In the genomic region with DNA sequence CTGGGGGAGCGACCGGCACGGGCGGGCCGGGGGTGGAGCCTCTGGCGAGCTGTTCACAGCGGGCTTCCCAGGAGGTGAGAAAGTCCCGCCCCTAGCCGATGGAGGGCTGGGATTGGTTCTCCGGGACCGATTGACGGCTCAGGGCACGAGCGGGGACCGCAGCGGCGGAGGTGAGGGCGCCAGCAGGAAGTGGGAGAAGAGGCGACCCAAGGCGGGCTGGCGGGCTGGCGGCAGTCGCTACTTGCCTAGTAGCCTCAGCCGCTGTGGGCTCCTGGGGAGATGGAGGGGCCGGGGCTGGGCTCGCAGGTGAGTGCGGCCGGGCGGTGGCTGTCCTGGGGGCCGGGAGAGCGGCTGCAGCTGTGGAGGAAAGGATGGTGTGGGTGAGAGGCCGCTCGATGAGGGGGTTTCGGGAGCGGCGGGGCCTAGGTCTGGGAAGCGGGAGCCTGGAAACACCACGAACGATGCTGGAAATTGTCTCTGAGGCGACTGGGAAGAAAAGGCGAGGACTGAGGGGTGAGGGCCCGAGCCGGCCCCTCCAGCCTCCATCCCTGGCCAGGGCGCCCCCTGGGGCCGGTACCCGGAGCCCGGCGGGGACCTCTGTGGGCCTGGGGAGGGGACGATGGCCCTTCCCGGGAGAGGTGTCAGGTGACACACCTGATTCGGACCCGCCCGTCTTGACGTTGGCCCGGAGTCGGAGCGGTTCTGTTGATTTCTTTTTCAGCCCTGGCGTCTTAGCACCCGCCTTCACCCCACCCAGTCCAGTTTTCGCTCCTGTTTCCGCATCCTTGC, we compare ENCODE assay signal across 1 cellular context.
A peak's percentile ranks its signal among the peaks of the same experiment; 100 is the strongest.
TF ChIP-seq lines count a peak whose summit lies in the region.

A gene with protein sequence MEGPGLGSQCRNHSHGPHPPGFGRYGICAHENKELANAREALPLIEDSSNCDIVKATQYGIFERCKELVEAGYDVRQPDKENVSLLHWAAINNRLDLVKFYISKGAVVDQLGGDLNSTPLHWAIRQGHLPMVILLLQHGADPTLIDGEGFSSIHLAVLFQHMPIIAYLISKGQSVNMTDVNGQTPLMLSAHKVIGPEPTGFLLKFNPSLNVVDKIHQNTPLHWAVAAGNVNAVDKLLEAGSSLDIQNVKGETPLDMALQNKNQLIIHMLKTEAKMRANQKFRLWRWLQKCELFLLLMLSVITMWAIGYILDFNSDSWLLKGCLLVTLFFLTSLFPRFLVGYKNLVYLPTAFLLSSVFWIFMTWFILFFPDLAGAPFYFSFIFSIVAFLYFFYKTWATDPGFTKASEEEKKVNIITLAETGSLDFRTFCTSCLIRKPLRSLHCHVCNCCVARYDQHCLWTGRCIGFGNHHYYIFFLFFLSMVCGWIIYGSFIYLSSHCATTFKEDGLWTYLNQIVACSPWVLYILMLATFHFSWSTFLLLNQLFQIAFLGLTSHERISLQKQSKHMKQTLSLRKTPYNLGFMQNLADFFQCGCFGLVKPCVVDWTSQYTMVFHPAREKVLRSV (plus strand): TSS at position 198 of the 789 bp plus-strand sequence. CDS start 82 bp downstream, at position 280.

TF ChIP-seq in HepG2, 621 proteins besides CTCF, POLR2A, EP300 and RAD21 (continued from another document and continues in another):
- TF ChIP-seq, protein P1, sequence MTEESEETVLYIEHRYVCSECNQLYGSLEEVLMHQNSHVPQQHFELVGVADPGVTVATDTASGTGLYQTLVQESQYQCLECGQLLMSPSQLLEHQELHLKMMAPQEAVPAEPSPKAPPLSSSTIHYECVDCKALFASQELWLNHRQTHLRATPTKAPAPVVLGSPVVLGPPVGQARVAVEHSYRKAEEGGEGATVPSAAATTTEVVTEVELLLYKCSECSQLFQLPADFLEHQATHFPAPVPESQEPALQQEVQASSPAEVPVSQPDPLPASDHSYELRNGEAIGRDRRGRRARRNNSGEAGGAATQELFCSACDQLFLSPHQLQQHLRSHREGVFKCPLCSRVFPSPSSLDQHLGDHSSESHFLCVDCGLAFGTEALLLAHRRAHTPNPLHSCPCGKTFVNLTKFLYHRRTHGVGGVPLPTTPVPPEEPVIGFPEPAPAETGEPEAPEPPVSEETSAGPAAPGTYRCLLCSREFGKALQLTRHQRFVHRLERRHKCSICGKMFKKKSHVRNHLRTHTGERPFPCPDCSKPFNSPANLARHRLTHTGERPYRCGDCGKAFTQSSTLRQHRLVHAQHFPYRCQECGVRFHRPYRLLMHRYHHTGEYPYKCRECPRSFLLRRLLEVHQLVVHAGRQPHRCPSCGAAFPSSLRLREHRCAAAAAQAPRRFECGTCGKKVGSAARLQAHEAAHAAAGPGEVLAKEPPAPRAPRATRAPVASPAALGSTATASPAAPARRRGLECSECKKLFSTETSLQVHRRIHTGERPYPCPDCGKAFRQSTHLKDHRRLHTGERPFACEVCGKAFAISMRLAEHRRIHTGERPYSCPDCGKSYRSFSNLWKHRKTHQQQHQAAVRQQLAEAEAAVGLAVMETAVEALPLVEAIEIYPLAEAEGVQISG (CRISPR knock-in tag; IDR thresholded peaks at IDR 0.05), result peak; percentile 32; the same call in 1 of the 2 replicates
- TF ChIP-seq, protein P2, sequence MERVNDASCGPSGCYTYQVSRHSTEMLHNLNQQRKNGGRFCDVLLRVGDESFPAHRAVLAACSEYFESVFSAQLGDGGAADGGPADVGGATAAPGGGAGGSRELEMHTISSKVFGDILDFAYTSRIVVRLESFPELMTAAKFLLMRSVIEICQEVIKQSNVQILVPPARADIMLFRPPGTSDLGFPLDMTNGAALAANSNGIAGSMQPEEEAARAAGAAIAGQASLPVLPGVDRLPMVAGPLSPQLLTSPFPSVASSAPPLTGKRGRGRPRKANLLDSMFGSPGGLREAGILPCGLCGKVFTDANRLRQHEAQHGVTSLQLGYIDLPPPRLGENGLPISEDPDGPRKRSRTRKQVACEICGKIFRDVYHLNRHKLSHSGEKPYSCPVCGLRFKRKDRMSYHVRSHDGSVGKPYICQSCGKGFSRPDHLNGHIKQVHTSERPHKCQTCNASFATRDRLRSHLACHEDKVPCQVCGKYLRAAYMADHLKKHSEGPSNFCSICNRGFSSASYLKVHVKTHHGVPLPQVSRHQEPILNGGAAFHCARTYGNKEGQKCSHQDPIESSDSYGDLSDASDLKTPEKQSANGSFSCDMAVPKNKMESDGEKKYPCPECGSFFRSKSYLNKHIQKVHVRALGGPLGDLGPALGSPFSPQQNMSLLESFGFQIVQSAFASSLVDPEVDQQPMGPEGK (CRISPR knock-in tag; IDR thresholded peaks at IDR 0.05), result peak; percentile 49
- TF ChIP-seq NONO (IDR thresholded peaks at IDR 0.05) (no peak), NONO (CRISPR knock-in tag; conservative IDR thresholded peaks at IDR 0.05) (0 out of 2 replicates have a peak, but pooled peaks have one; percentile 16), ASH2L (IDR thresholded peaks at IDR 0.05; ENCODE audit: insufficient read length, low read depth, low read length) (peak; percentile 28), GABPB1 (CRISPR knock-in tag; IDR thresholded peaks at IDR 0.05) (peak; percentile 90), RBFOX2 (IDR thresholded peaks at IDR 0.05; ENCODE audit: low read depth, low read length) (peak; percentile 80), ZNF766 (CRISPR knock-in tag; IDR thresholded peaks at IDR 0.05; ENCODE audit: borderline replicate concordance) (0 out of 2 replicates have a peak, but pooled peaks have one; percentile 53), KAT7 (CRISPR knock-in tag; IDR thresholded peaks at IDR 0.05; ENCODE audit: borderline replicate concordance) (no peak), CCDC6 (CRISPR knock-in tag; IDR thresholded peaks at IDR 0.05) (0 out of 2 replicates have a peak, but pooled peaks have one; percentile 42), RFXAP (CRISPR knock-in tag; IDR thresholded peaks at IDR 0.05; ENCODE audit: borderline replicate concordance) (peak; percentile 22; the same call in 1 of the 2 replicates), PTBP1 (IDR thresholded peaks at IDR 0.05; ENCODE audit: low read depth, low read length, poor library complexity, severe bottlenecking) (no peak), ZNF775 (CRISPR knock-in tag; IDR thresholded peaks at IDR 0.05; ENCODE audit: borderline replicate concordance) (no peak), ZNF253 (CRISPR knock-in tag; IDR thresholded peaks at IDR 0.05; ENCODE audit: borderline replicate concordance) (0 out of 2 replicates have a peak, but pooled peaks have one; percentile 58), DMAP1 (CRISPR knock-in tag; IDR thresholded peaks at IDR 0.05) (peak; percentile 34; the same call in 1 of the 2 replicates), SP4 (CRISPR knock-in tag; IDR thresholded peaks at IDR 0.05) (peak; percentile 56; the same call in 1 of the 2 replicates), ZNF589 (CRISPR knock-in tag; conservative IDR thresholded peaks at IDR 0.05) (no peak), TAF1 (CRISPR knock-in tag; IDR thresholded peaks at IDR 0.05) (peak; percentile 72), YEATS4 (CRISPR knock-in tag; IDR thresholded peaks at IDR 0.05; ENCODE audit: borderline replicate concordance) (peak; percentile 62), ZNF558 (CRISPR knock-in tag; IDR thresholded peaks at IDR 0.05; ENCODE audit: borderline replicate concordance) (no peak), RBM39 (IDR thresholded peaks at IDR 0.05; ENCODE audit: low read depth, low read length, poor library complexity, severe bottlenecking) (peak; percentile 54), PCBP1 (IDR thresholded peaks at IDR 0.05; ENCODE audit: borderline replicate concordance, low read depth, low read length) (0 out of 2 replicates have a peak, but pooled peaks have one; percentile 24), ZFP36L1 (CRISPR knock-in tag; IDR thresholded peaks at IDR 0.05) (0 out of 2 replicates have a peak, but pooled peaks have one; percentile 40), ZBTB3 (CRISPR knock-in tag; IDR thresholded peaks at IDR 0.05; ENCODE audit: borderline replicate concordance, low read depth) (no peak), NFYC (CRISPR knock-in tag; IDR thresholded peaks at IDR 0.05) (peak; percentile 91), MAZ (IDR thresholded peaks at IDR 0.05; ENCODE audit: borderline replicate concordance, low read depth, low read length) (no peak), MAZ (CRISPR knock-in tag; IDR thresholded peaks at IDR 0.05; ENCODE audit: low read depth) (0 out of 2 replicates have a peak, but pooled peaks have one; percentile 20), SP2 (CRISPR knock-in tag; IDR thresholded peaks at IDR 0.05) (peak; percentile 97), ZFP82 (CRISPR knock-in tag; IDR thresholded peaks at IDR 0.05; ENCODE audit: borderline replicate concordance) (0 out of 2 replicates have a peak, but pooled peaks have one; percentile 31), ZNF546 (CRISPR knock-in tag; conservative IDR thresholded peaks at IDR 0.05) (no peak; the same call in 1 of the 2 replicates), ZFP36L2 (CRISPR knock-in tag; IDR thresholded peaks at IDR 0.05) (no peak), MXI1 (IDR thresholded peaks at IDR 0.05; ENCODE audit: borderline replicate concordance, low read depth, low read length) (peak; percentile 8; the same call in 1 of the 3 replicates), NFYB (CRISPR knock-in tag; IDR thresholded peaks at IDR 0.05) (peak; percentile 93)
- TF ChIP-seq, protein P3, sequence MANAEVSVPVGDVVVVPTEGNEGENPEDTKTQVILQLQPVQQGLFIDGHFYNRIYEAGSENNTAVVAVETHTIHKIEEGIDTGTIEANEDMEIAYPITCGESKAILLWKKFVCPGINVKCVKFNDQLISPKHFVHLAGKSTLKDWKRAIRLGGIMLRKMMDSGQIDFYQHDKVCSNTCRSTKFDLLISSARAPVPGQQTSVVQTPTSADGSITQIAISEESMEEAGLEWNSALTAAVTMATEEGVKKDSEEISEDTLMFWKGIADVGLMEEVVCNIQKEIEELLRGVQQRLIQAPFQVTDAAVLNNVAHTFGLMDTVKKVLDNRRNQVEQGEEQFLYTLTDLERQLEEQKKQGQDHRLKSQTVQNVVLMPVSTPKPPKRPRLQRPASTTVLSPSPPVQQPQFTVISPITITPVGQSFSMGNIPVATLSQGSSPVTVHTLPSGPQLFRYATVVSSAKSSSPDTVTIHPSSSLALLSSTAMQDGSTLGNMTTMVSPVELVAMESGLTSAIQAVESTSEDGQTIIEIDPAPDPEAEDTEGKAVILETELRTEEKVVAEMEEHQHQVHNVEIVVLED (CRISPR knock-in tag; IDR thresholded peaks at IDR 0.05; ENCODE audit: borderline replicate concordance), result peak; percentile 55; the same call in 1 of the 2 replicates
- TF ChIP-seq, protein P4, sequence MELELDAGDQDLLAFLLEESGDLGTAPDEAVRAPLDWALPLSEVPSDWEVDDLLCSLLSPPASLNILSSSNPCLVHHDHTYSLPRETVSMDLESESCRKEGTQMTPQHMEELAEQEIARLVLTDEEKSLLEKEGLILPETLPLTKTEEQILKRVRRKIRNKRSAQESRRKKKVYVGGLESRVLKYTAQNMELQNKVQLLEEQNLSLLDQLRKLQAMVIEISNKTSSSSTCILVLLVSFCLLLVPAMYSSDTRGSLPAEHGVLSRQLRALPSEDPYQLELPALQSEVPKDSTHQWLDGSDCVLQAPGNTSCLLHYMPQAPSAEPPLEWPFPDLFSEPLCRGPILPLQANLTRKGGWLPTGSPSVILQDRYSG (CRISPR knock-in tag; IDR thresholded peaks at IDR 0.05), result peak; percentile 65; the same call in 1 of the 2 replicates
- TF ChIP-seq, protein P5, sequence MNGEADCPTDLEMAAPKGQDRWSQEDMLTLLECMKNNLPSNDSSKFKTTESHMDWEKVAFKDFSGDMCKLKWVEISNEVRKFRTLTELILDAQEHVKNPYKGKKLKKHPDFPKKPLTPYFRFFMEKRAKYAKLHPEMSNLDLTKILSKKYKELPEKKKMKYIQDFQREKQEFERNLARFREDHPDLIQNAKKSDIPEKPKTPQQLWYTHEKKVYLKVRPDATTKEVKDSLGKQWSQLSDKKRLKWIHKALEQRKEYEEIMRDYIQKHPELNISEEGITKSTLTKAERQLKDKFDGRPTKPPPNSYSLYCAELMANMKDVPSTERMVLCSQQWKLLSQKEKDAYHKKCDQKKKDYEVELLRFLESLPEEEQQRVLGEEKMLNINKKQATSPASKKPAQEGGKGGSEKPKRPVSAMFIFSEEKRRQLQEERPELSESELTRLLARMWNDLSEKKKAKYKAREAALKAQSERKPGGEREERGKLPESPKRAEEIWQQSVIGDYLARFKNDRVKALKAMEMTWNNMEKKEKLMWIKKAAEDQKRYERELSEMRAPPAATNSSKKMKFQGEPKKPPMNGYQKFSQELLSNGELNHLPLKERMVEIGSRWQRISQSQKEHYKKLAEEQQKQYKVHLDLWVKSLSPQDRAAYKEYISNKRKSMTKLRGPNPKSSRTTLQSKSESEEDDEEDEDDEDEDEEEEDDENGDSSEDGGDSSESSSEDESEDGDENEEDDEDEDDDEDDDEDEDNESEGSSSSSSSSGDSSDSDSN (CRISPR knock-in tag; IDR thresholded peaks at IDR 0.05), result peak; percentile 61; the same call in 1 of the 2 replicates
- TF ChIP-seq, protein P6, sequence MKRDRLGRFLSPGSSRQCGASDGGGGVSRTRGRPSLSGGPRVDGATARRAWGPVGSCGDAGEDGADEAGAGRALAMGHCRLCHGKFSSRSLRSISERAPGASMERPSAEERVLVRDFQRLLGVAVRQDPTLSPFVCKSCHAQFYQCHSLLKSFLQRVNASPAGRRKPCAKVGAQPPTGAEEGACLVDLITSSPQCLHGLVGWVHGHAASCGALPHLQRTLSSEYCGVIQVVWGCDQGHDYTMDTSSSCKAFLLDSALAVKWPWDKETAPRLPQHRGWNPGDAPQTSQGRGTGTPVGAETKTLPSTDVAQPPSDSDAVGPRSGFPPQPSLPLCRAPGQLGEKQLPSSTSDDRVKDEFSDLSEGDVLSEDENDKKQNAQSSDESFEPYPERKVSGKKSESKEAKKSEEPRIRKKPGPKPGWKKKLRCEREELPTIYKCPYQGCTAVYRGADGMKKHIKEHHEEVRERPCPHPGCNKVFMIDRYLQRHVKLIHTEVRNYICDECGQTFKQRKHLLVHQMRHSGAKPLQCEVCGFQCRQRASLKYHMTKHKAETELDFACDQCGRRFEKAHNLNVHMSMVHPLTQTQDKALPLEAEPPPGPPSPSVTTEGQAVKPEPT (CRISPR knock-in tag; IDR thresholded peaks at IDR 0.05; ENCODE audit: low read depth), result peak; percentile 50; the same call in 1 of the 2 replicates
- TF ChIP-seq, protein P7, sequence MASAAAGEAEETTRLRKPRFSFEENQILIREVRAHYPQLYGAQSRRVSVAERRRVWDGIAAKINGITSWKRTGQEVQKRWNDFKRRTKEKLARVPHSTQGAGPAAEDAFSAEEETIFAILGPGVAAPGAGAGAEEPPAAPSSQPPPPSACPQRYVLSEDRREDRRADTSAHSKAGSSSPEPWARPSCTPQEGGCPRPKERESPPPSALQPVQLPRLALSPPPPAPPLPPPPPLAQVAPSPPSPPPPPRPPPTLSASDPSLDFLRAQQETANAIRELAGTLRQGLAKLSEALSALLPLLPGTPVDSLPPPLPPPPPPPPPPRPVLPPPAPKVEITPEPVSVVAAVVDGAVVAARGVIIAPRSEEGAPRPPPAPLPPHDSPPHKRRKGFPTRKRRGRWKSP (CRISPR knock-in tag; IDR thresholded peaks at IDR 0.05), result peak; percentile 54; the same call in 1 of the 2 replicates
- TF ChIP-seq, protein P8, sequence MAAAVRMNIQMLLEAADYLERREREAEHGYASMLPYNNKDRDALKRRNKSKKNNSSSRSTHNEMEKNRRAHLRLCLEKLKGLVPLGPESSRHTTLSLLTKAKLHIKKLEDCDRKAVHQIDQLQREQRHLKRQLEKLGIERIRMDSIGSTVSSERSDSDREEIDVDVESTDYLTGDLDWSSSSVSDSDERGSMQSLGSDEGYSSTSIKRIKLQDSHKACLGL (CRISPR knock-in tag; IDR thresholded peaks at IDR 0.05), result 0 out of 2 replicates have a peak, but pooled peaks have one; percentile 52
- TF ChIP-seq, protein P9, sequence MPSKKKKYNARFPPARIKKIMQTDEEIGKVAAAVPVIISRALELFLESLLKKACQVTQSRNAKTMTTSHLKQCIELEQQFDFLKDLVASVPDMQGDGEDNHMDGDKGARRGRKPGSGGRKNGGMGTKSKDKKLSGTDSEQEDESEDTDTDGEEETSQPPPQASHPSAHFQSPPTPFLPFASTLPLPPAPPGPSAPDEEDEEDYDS (CRISPR knock-in tag; IDR thresholded peaks at IDR 0.05), result 0 out of 2 replicates have a peak, but pooled peaks have one; percentile 40
